ENCODE assay signal across 26 cellular contexts in the genomic region with DNA sequence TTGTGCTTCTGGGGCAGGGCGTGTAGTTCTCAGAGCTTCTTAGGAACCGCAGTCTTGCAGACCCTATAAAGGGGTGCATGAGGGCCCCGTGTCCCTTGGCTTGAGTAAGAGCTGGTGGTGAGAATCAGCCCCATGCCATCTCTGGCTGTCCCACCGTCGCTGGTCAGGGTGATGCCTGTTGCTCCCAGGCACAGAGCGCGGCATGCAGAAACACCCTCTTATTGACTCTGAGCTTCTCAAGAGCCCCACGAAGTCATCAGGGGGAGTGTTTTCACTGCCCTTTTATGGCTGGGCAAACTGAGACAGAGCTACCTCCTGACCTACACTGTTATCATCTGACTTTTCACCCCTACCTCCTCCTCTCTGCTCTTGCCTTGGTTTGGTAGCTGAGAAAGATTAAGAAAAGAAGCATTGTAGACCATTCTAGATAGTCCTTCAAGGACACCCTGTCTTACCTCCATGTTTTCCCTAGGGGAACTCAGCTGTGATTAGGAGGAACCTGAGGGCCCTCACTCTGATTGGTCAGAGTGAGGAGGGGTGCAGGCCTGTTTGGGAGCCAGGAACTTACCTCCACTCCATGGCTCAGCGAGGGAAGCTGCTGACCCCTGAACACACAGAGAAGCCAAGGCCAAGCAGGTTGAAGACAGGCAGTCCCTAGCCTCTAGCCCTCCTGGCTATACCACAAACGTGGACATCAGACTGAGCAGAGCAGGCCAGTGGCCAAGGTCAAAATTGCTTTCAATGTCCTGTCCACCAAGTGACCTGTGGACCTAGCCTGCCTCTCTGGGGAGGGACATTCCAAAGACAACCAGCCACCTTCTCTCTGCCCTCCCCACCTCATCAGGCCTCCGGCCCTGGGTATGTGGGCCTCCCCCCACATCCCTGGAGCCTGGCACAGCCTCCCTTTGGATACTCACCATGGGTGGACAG. TPM values are rescaled to one million over a fixed set of nuclear protein-coding genes. Genes with fewer than 3 reads are reported as not detected.
DNase-seq lines count a peak whose midpoint lies in the region; ATAC-seq and TF ChIP-seq lines count a peak whose summit lies in the region.
"Had no signal": no experiment of that assay in that cellular context is flagged by ENCODE, and none has a peak within 500 bp of the region (broad histone marks: within the 10 kb centered on the region; RNA-seq: fewer than 3 reads in every experiment).

No MANE protein-coding gene starts in this region.

- peaks cover 63% of the 10 kb centered on the region for H4K20me1 ChIP-seq in SK-N-SH (ENCODE audit: insufficient read depth)

- H3K27me3 Mint-ChIP-seq in nephron (ENCODE audit: low read depth), result peaks cover 3% of the 10 kb centered on the region
- H3K27me3 Mint-ChIP-seq in osteocyte (ENCODE audit: unreplicated experiment), result no peaks in the 10 kb centered on the region
- H3K27me3 Mint-ChIP-seq: type B pancreatic cell had no signal

- H3K4me3 ChIP-seq in SK-N-SH (ENCODE audit: low read depth in 2 of 2, low read length in 1 of 2) (no peak overlapping the region), esophagus squamous epithelium (no peak overlapping the region), testis (no peak overlapping the region)
- H3K4me3 ChIP-seq: HAP-1, Peyer's patch, SK-N-MC had no signal

- no peak overlapping the region for H3K4me2 ChIP-seq in SK-N-SH

- no peak for TF ChIP-seq EP300 in SK-N-SH (IDR thresholded peaks at IDR 0.05; ENCODE audit: borderline replicate concordance in 1 of 2, low read depth in 1 of 2, low read length in 1 of 2)

- no peak for TF ChIP-seq CTCF in SK-N-SH (IDR thresholded peaks at IDR 0.05)
- no peak for TF ChIP-seq CTCF in esophagus squamous epithelium (IDR thresholded peaks at IDR 0.05)
- no peak for TF ChIP-seq CTCF in nephron (IDR thresholded peaks at IDR 0.05; ENCODE audit: unreplicated experiment in 3 of 3)
- TF ChIP-seq CTCF in testis (IDR thresholded peaks at IDR 0.05), result no peak
- no peak for TF ChIP-seq CTCF in osteocyte (IDR thresholded peaks at IDR 0.05)

- ATAC-seq in SK-N-SH treated with all-trans-retinoic acid at 6 μM for 48 hours, result no peak
- ATAC-seq in HG02885 (IDR thresholded peaks at IDR 0.05; ENCODE audit: poor library complexity, unreplicated experiment), result no peak
- ATAC-seq in GM18858 (IDR thresholded peaks at IDR 0.05; ENCODE audit: unreplicated experiment), result no peak
- ATAC-seq: sciatic nerve had no signal

- WGBS in SK-N-SH (ENCODE audit: low lambda C conversion rate), result 79% methylated on average over 8 of the region's 11 CpGs
- 71 to 87% methylated on average over 1 to 5 of the region's 11 CpGs for WGBS in esophagus squamous epithelium, 2 donors
- WGBS in testis, 2 donors, result 64 to 78% methylated on average over 8 to 11 of the region's 11 CpGs

- CTCF ChIA-PET in SK-N-SH (lab: Yijun Ruan, JAX), result interaction anchor here (0.6 to 5.1 kb wide), 10 partner anchors 9 to 327 kb away, joined by 3 to 20 read pairs (median 4); no protein-coding TSS in a partner anchor

- H3K9me3 ChIP-seq in SK-N-SH (no peaks in the 10 kb centered on the region), esophagus squamous epithelium (no peaks in the 10 kb centered on the region), testis (no peaks in the 10 kb centered on the region)
- H3K9me3 ChIP-seq: HAP-1, Peyer's patch had no signal

- peaks cover 90% of the 10 kb centered on the region for H3K79me2 ChIP-seq in SK-N-SH (ENCODE audit: insufficient read depth)

- TF ChIP-seq RAD21 in SK-N-SH (IDR thresholded peaks at IDR 0.05; ENCODE audit: low read length), result no peak

- H3K27ac Mint-ChIP-seq in nephron, result peak overlapping the region; percentile 54 to 86 (median 55)
- H3K27ac Mint-ChIP-seq in osteocyte (ENCODE audit: unreplicated experiment), result no peak overlapping the region
- H3K27ac Mint-ChIP-seq: activated CD4-positive, alpha-beta memory T cell treated with anti-CD3 and anti-CD28 coated beads for 36 hours; T-helper 2 cell treated with Interferon-gamma antibody and Interleukin-4, amounts not matched to agents 5 μg/mL and 100 μg/mL, for 36 hours; type B pancreatic cell; WTC11 had no signal

- H3K4me1 ChIP-seq in SK-N-SH (ENCODE audit: control insufficient read depth in 1 of 2, insufficient read depth in 2 of 2, low read depth in 1 of 2, low read length in 1 of 2) (peaks cover 35 to 73% of the 10 kb centered on the region in 2 experiments), esophagus squamous epithelium (peaks cover 24 to 53% (median 29%) of the 10 kb centered on the region in 3 donors), testis (peaks cover 57% of the 10 kb centered on the region)
- H3K4me1 ChIP-seq: HAP-1 had no signal

- H3K9me2 ChIP-seq in SK-N-SH, result no peaks in the 10 kb centered on the region

- intact Hi-C loops in esophagus squamous epithelium (cut with DNase I), result no loop called here
- intact Hi-C loops in testis (cut with DNase I; ENCODE audit: low total_unique reads), result no loop called here

- H3F3A ChIP-seq in SK-N-SH (replicated peaks; ENCODE audit: insufficient read depth), result peaks cover 17% of the 10 kb centered on the region

- TF ChIP-seq POLR2A in esophagus squamous epithelium (IDR thresholded peaks at IDR 0.05) (no peak), testis (IDR thresholded peaks at IDR 0.05) (no peak)

- H3K36me3 ChIP-seq in SK-N-SH (replicated peaks in 1 of 2; ENCODE audit: control insufficient read depth in 1 of 2, insufficient read depth in 2 of 2, low read length in 1 of 2), result peaks cover 5 to 7% of the 10 kb centered on the region in 2 experiments
- H3K36me3 ChIP-seq in esophagus squamous epithelium, result peaks cover 0 to 12% (median 0%) of the 10 kb centered on the region in 3 donors
- no peaks in the 10 kb centered on the region for H3K36me3 ChIP-seq in testis (ENCODE audit: low read depth, missing control alignments)
- H3K36me3 ChIP-seq: HAP-1, Peyer's patch had no signal

- H3K4me1 Mint-ChIP-seq in nephron (peaks cover 70% of the 10 kb centered on the region), osteocyte (ENCODE audit: unreplicated experiment) (peaks cover 5% of the 10 kb centered on the region)

- POLR2A ChIA-PET in SK-N-SH (lab: Yijun Ruan, JAX), result interaction anchor here (1.4 kb wide), 1 partner anchor 26 kb away, joined by 5 read pairs; no protein-coding TSS in a partner anchor

- H3K27ac ChIP-seq in SK-N-SH (ENCODE audit: low read depth in 2 of 2, low read length in 1 of 2), result peak overlapping the region; percentile 94 to 100
- H3K27ac ChIP-seq in esophagus squamous epithelium, result peak overlapping the region in 3 of 4 donors; percentile 1 to 60 (median 48)
- H3K27ac ChIP-seq in testis, result peak overlapping the region; percentile 27 to 52
- H3K27ac ChIP-seq: 22Rv1, SK-N-MC had no signal

- no peak overlapping the region for H2AFZ ChIP-seq in SK-N-SH (ENCODE audit: low read depth)

- H3K9me3 Mint-ChIP-seq in nephron (no peaks in the 10 kb centered on the region), osteocyte (ENCODE audit: unreplicated experiment) (no peaks in the 10 kb centered on the region)
- H3K9me3 Mint-ChIP-seq: activated CD4-positive, alpha-beta memory T cell treated with anti-CD3 and anti-CD28 coated beads for 36 hours; T-helper 2 cell treated with Interferon-gamma antibody and Interleukin-4, amounts not matched to agents 5 μg/mL and 100 μg/mL, for 36 hours; type B pancreatic cell; WTC11 had no signal

- H3K36me3 Mint-ChIP-seq in nephron (ENCODE audit: low read depth), result peaks cover 5% of the 10 kb centered on the region
- H3K36me3 Mint-ChIP-seq in osteocyte (ENCODE audit: unreplicated experiment), result no peaks in the 10 kb centered on the region
- H3K36me3 Mint-ChIP-seq: activated CD4-positive, alpha-beta memory T cell treated with anti-CD3 and anti-CD28 coated beads for 36 hours; type B pancreatic cell had no signal

- DNase-seq in SK-N-SH, result no peak
- DNase-seq in esophagus squamous epithelium (lab: John Stamatoyannopoulos, UW), result no peak
- peak; percentile 86 for DNase-seq in testis
- no peak for DNase-seq in osteocyte (ENCODE audit: extremely low spot score, unreplicated experiment)
- DNase-seq: activated CD4-positive, alpha-beta memory T cell treated with anti-CD3 and anti-CD28 coated beads for 36 hours; activated T-cell treated with anti-CD3 and anti-CD28 coated beads for 4 hours; cerebellar nuclear complex; DND-41; effector memory CD4-positive, alpha-beta T cell; NCI-H1105 treated with DMSO at 0.1 percent for 48 hours; NCI-H2081; NCI-H446; NK-92 treated with Interleukin-12 subunit alpha and Interleukin-12 subunit beta, amount 100 ng/mL, for 24 hours; stimulated activated naive CD4-positive, alpha-beta T cell treated with Interleukin-2 at 50 U/mL for 16 hours had no signal

- H3K4me3 Mint-ChIP-seq in nephron (no peak overlapping the region), osteocyte (ENCODE audit: unreplicated experiment) (no peak overlapping the region)
- H3K4me3 Mint-ChIP-seq: activated CD4-positive, alpha-beta memory T cell treated with anti-CD3 and anti-CD28 coated beads for 36 hours; T-helper 2 cell treated with Interferon-gamma antibody and Interleukin-4, amounts not matched to agents 5 μg/mL and 100 μg/mL, for 36 hours; type B pancreatic cell; WTC11 had no signal

- H3K9ac ChIP-seq in SK-N-SH, result no peak overlapping the region

- H3K27me3 ChIP-seq in SK-N-SH (ENCODE audit: insufficient read depth) (no peaks in the 10 kb centered on the region), esophagus squamous epithelium (no peaks in the 10 kb centered on the region), testis (no peaks in the 10 kb centered on the region)
- H3K27me3 ChIP-seq: Peyer's patch had no signal

TF ChIP-seq in SK-N-SH, 30 proteins besides CTCF, POLR2A, EP300 and RAD21 (continues in another document):
- TF ChIP-seq NRF1 (IDR thresholded peaks at IDR 0.05; ENCODE audit: low read depth, low read length) (no peak), RXRA (IDR thresholded peaks at IDR 0.05; ENCODE audit: borderline replicate concordance, low read depth) (no peak), RFX5 (IDR thresholded peaks at IDR 0.05; ENCODE audit: low read length) (no peak), YY1 (IDR thresholded peaks at IDR 0.05; ENCODE audit: low read depth) (no peak)

TF ChIP-seq in SK-N-SH treated with all-trans-retinoic acid at 6 μM for 48 hours, 23 proteins besides CTCF, POLR2A, EP300 and RAD21 (continues in another document):
- TF ChIP-seq ESRRG (CRISPR knock-in tag; IDR thresholded peaks at IDR 0.05) (no peak), SNAI2 (CRISPR knock-in tag; IDR thresholded peaks at IDR 0.05) (no peak), PPARA (CRISPR knock-in tag; IDR thresholded peaks at IDR 0.05; ENCODE audit: borderline replicate concordance) (no peak), TOX (CRISPR knock-in tag; IDR thresholded peaks at IDR 0.05; ENCODE audit: borderline replicate concordance) (no peak), ZNF565 (CRISPR knock-in tag; conservative IDR thresholded peaks at IDR 0.05; ENCODE audit: low read depth) (no peak), ZFP30 (CRISPR knock-in tag; IDR thresholded peaks at IDR 0.05) (no peak), ZFP3 (CRISPR knock-in tag; IDR thresholded peaks at IDR 0.05) (no peak), RARB (CRISPR knock-in tag; IDR thresholded peaks at IDR 0.05) (no peak), CSDC2 (CRISPR knock-in tag; IDR thresholded peaks at IDR 0.05) (no peak)

RNA-seq across cellular contexts. Expression of a gene that starts 17.6 kb away (rescaled TPM):
- polyA plus RNA-seq in SK-N-SH (2012; rRNA removed) (12.2 and 13.8 TPM in 2 replicates), testis (ENCODE audit: insufficient read depth, low read depth, low replicate concordance) (14.8 TPM)
- 7.9 and 13.9 TPM in 2 replicates for polyA plus RNA-seq in SK-N-SH (2012; cell fraction: cytosol; rRNA removed)
- 19.4 and 24.8 TPM in 2 replicates for polyA plus RNA-seq in SK-N-SH (2012; cell fraction: nucleus; rRNA removed)
- total RNA-seq in esophagus squamous epithelium (10 to 100 TPM; 18.9 to 48.1 (median 28.4) TPM), testis (10 to 100 TPM; 24.4 to 44.4 TPM), osteocyte (13.0 and 13.1 TPM in 2 replicates)

Comparison
In these comparisons a context has a peak if more than half of its experiments do, and no peak if none do; other contexts are left out.
1. H3K27ac ChIP-seq: peak in every context shown above with its lines; median percentile 97 in SK-N-SH; 48 in esophagus squamous epithelium; 40 in testis.